In genomic region chr22:41595703-41596102, GRCh38 we compare ENCODE assay signal across 24 cellular contexts. TPM values are rescaled to one million over a fixed set of nuclear protein-coding genes. Genes with fewer than 3 reads are reported as not detected.
"Had no signal": no experiment of that assay in that cellular context is flagged by ENCODE, and none has a peak within 500 bp of the region (broad histone marks: within the 10 kb centered on the region; RNA-seq: fewer than 3 reads in every experiment).

No MANE protein-coding gene starts in this region.

- ATAC-seq: activated CD4-positive, CD25-positive, alpha-beta regulatory T cell treated with anti-CD3 and anti-CD28 coated beads, Interleukin-2, amount 50 U/mL, for 24 hours had no signal

- H3K27ac ChIP-seq: left ventricle myocardium inferior, neutrophil, parathyroid adenoma, right atrium auricular region, tibial nerve, VCaP had no signal

- H3K4me1 ChIP-seq: parathyroid adenoma had no signal

- H3K27me3 Mint-ChIP-seq: activated CD4-positive, alpha-beta memory T cell treated with anti-CD3 and anti-CD28 coated beads for 36 hours; central memory CD8-positive, alpha-beta T cell had no signal

- H3K27ac Mint-ChIP-seq: activated CD4-positive, alpha-beta memory T cell treated with anti-CD3 and anti-CD28 coated beads for 36 hours; activated naive CD4-positive, alpha-beta T cell treated with anti-CD3 and anti-CD28 coated beads for 36 hours; activated T-helper 1 cell treated with anti-CD3 and anti-CD28 coated beads, Interleukin-12 subunit alpha, Interleukin-12 subunit beta, Interleukin-2, Interleukin-4 antibody, amounts not matched to agents 30 ng/mL and 10 ng/mL and 1 ng/mL, durations not matched to agents 14 hours and 24 hours and 36 hours; T-helper 1 cell treated with Interleukin-12 subunit alpha and Interleukin-12 subunit beta and Interleukin-4 antibody, amounts not matched to agents 30 μg/mL and 1 μg/mL, for 36 hours had no signal

- H3K27me3 ChIP-seq: neutrophil, right atrium auricular region, tibial nerve had no signal

- H3K4me1 Mint-ChIP-seq: nephron had no signal

- H3K9me3 Mint-ChIP-seq: activated CD4-positive, alpha-beta memory T cell treated with anti-CD3 and anti-CD28 coated beads for 36 hours; activated naive CD4-positive, alpha-beta T cell treated with anti-CD3 and anti-CD28 coated beads for 36 hours; activated T-helper 1 cell treated with anti-CD3 and anti-CD28 coated beads, Interleukin-12 subunit alpha, Interleukin-12 subunit beta, Interleukin-2, Interleukin-4 antibody, amounts not matched to agents 30 ng/mL and 10 ng/mL and 1 ng/mL, durations not matched to agents 14 hours and 24 hours and 36 hours; central memory CD8-positive, alpha-beta T cell; nephron; T-helper 1 cell treated with Interleukin-12 subunit alpha and Interleukin-12 subunit beta and Interleukin-4 antibody, amounts not matched to agents 30 μg/mL and 1 μg/mL, for 36 hours had no signal

- H3K79me2 ChIP-seq: parathyroid adenoma had no signal

- H3K4me3 ChIP-seq: left ventricle myocardium inferior, lung, right atrium auricular region, tibial nerve had no signal

- H3K9me3 ChIP-seq: left ventricle myocardium inferior, neutrophil, right atrium auricular region, tibial nerve had no signal

- H3K9ac ChIP-seq: parathyroid adenoma had no signal

- DNase-seq: activated CD4-positive, alpha-beta memory T cell treated with anti-CD3 and anti-CD28 coated beads for 36 hours; activated CD4-positive, alpha-beta T cell treated with anti-CD3 and anti-CD28 coated beads for 48 hours; activated CD8-positive, alpha-beta memory T cell treated with anti-CD3 and anti-CD28 coated beads, Interleukin-2, amount 50 U/mL, for 4 hours; activated effector memory CD4-positive, alpha-beta T cell treated with anti-CD3 and anti-CD28 coated beads, Interleukin-2, amount 50 U/mL, for 16 hours; activated naive CD4-positive, alpha-beta T cell treated with anti-CD3 and anti-CD28 coated beads for 36 hours; activated T-cell treated with anti-CD3 and anti-CD28 coated beads, Interleukin-2, amount 50 U/mL, for 1 hour; dermis blood vessel endothelial cell; effector CD4-positive, alpha-beta T cell; left ventricle myocardium inferior; stimulated activated naive CD4-positive, alpha-beta T cell treated with Interleukin-2 at 50 U/mL for 16 hours; T-helper 9 cell had no signal

- H2AFZ ChIP-seq: parathyroid adenoma had no signal

- H3K4me3 Mint-ChIP-seq: activated CD4-positive, alpha-beta memory T cell treated with anti-CD3 and anti-CD28 coated beads for 36 hours; activated naive CD4-positive, alpha-beta T cell treated with anti-CD3 and anti-CD28 coated beads for 36 hours; activated T-helper 1 cell treated with anti-CD3 and anti-CD28 coated beads, Interleukin-12 subunit alpha, Interleukin-12 subunit beta, Interleukin-2, Interleukin-4 antibody, amounts not matched to agents 30 ng/mL and 10 ng/mL and 1 ng/mL, durations not matched to agents 14 hours and 24 hours and 36 hours; central memory CD8-positive, alpha-beta T cell; nephron; T-helper 1 cell treated with Interleukin-12 subunit alpha and Interleukin-12 subunit beta and Interleukin-4 antibody, amounts not matched to agents 30 μg/mL and 1 μg/mL, for 36 hours had no signal

RNA-seq across cellular contexts. Expression of gene CSDC2, which starts 34.9 kb away (rescaled TPM):
- total RNA-seq: activated CD4-positive, alpha-beta memory T cell treated with anti-CD3 and anti-CD28 coated beads for 36 hours; activated CD8-positive, alpha-beta memory T cell treated with anti-CD3 and anti-CD28 coated beads for 36 hours; activated naive CD4-positive, alpha-beta T cell treated with anti-CD3 and anti-CD28 coated beads for 36 hours; activated T-helper 1 cell treated with anti-CD3 and anti-CD28 coated beads, Interleukin-12 subunit alpha, Interleukin-12 subunit beta, Interleukin-2, Interleukin-4 antibody, amounts not matched to agents 30 ng/mL and 10 ng/mL and 1 ng/mL, durations not matched to agents 14 hours and 24 hours and 36 hours; dermis blood vessel endothelial cell; pulmonary artery endothelial cell had no signal
